ENCODE assay signal across 8 cellular contexts in the genomic region with DNA sequence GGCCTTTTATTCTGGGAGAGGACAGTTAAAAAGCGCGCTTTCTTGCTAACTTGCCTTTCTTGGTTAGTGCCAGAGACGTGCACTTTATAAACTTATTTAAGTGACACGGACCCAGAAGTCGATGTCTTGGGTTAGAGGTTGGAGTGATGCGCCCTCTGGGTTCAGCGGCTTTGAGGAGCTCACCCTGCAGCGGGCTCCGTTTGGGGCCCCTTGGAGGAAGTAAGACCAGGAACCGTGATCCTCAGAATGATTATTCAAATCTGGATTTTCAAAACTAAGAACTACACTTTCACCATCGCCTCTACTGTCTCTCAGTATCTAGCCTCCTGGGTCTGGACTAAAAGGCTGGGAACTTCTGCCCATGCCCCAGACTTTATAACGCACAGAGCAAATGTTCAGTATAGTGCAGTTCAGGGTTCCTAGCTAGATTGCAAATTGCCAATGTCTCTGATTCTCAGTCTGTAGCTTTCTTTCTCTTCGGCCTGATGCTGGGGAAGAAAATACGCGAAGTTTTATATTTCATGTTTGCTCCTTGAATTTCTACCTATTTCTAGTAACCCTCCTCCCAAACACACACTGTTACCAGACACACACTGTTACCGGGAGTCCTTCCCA. TPM values are rescaled to one million over a fixed set of nuclear protein-coding genes. Genes with fewer than 3 reads are reported as not detected.
DNase-seq lines count a peak whose midpoint lies in the region; ATAC-seq and TF ChIP-seq lines count a peak whose summit lies in the region.

No MANE protein-coding gene starts in this region.

- peak overlapping the region; percentile 75 for H3K4me2 ChIP-seq in OCI-LY1 (ENCODE audit: low read length)

- H3K9ac ChIP-seq in OCI-LY1 (ENCODE audit: low read length) = peak overlapping the region; percentile 60

- H3K27ac Mint-ChIP-seq in CD4-positive, alpha-beta T cell = no peak overlapping the region

- POLR2A ChIA-PET in CD4-positive, alpha-beta T cell (lab: Charles Lee) = interaction anchor here (0.6 to 0.9 kb wide), 3 partner anchors 20 to 588 kb away, joined by 3 read pairs; no protein-coding TSS in a partner anchor

- H3K9me3 Mint-ChIP-seq in CD4-positive, alpha-beta T cell = no peaks in the 10 kb centered on the region

- ATAC-seq in CD4-positive, alpha-beta T cell (ENCODE audit: poor library complexity) = peak; percentile 26
- ATAC-seq in GM21576 (IDR thresholded peaks at IDR 0.05; ENCODE audit: unreplicated experiment) (peak; percentile 58), sciatic nerve (peak; percentile 48), SK-N-SH treated with all-trans-retinoic acid at 6 μM for 48 hours (no peak)

- H3F3A ChIP-seq in OCI-LY1 (ENCODE audit: insufficient read depth, low read length) = no peaks in the 10 kb centered on the region

- CTCF ChIA-PET in CD4-positive, alpha-beta T cell (lab: Charles Lee) = no interaction called here

- no peaks in the 10 kb centered on the region for H3K9me3 ChIP-seq in CD4-positive, alpha-beta T cell (ENCODE audit: control insufficient read depth, low read length)
- H3K9me3 ChIP-seq in OCI-LY1 (ENCODE audit: low read length) (no peaks in the 10 kb centered on the region), esophagus squamous epithelium (no peaks in the 10 kb centered on the region)

- H2AFZ ChIP-seq in OCI-LY1 (ENCODE audit: low read length) = peak overlapping the region; percentile 12

- H3K36me3 Mint-ChIP-seq in CD4-positive, alpha-beta T cell (ENCODE audit: low read depth) = peaks cover 9% of the 10 kb centered on the region

- no peaks in the 10 kb centered on the region for H3K27me3 ChIP-seq in CD4-positive, alpha-beta T cell (ENCODE audit: control insufficient read depth, insufficient read depth, low read length)
- H3K27me3 ChIP-seq in OCI-LY1 (ENCODE audit: insufficient read depth, low read length) = no peaks in the 10 kb centered on the region
- H3K27me3 ChIP-seq in esophagus squamous epithelium = peaks cover 0 to 5% (median 0%) of the 10 kb centered on the region in 4 donors

- intact Hi-C loops in CD4-positive, alpha-beta T cell (cut with DNase I, micrococcal nuclease) = no loop called here
- intact Hi-C loops in esophagus squamous epithelium (cut with DNase I) = no loop called here
- intact Hi-C loops in sciatic nerve (cut with DNase I) = loop anchor here (2.0 kb wide), 1 partner anchor 39 kb away; no protein-coding TSS in a partner anchor

- H4K20me1 ChIP-seq in OCI-LY1 (ENCODE audit: insufficient read depth, low read length) = no peaks in the 10 kb centered on the region

- no peak for TF ChIP-seq POLR2A in esophagus squamous epithelium (IDR thresholded peaks at IDR 0.05)

- no peak overlapping the region for H3K27ac ChIP-seq in CD4-positive, alpha-beta T cell (ENCODE audit: low read depth, low read length)
- H3K27ac ChIP-seq in OCI-LY1 (ENCODE audit: low read depth, low read length, poor library complexity, severe bottlenecking) (no peak overlapping the region), esophagus squamous epithelium (peak overlapping the region in 2 of 4 donors; percentile 48 to 49)

- no peaks in the 10 kb centered on the region for H3K79me2 ChIP-seq in OCI-LY1 (ENCODE audit: insufficient read depth, low read length)

- H3K36me3 ChIP-seq in OCI-LY1 (ENCODE audit: insufficient read depth, low read length) (peaks cover 15% of the 10 kb centered on the region; the same call in 1 of the 2 replicates), esophagus squamous epithelium (no peaks in the 10 kb centered on the region)

- no peaks in the 10 kb centered on the region for H3K9me2 ChIP-seq in OCI-LY1 (ENCODE audit: low read depth, low read length)

- peaks cover 17% of the 10 kb centered on the region for H3K4me1 ChIP-seq in OCI-LY1 (ENCODE audit: insufficient read depth, low read length, severe bottlenecking)
- peaks cover 0 to 22% (median 6%) of the 10 kb centered on the region in 3 donors for H3K4me1 ChIP-seq in esophagus squamous epithelium

- H3K4me1 Mint-ChIP-seq in CD4-positive, alpha-beta T cell (ENCODE audit: low read depth) = peaks cover 19% of the 10 kb centered on the region

- H3K4me3 Mint-ChIP-seq in CD4-positive, alpha-beta T cell = peak overlapping the region; percentile 83

- DNase-seq in CD4-positive, alpha-beta T cell = no peak
- DNase-seq in esophagus squamous epithelium (lab: John Stamatoyannopoulos, UW) (no peak), sciatic nerve (ENCODE audit: low spot score) (no peak), AG20443 (ENCODE audit: low spot score) (no peak)
- no peak for DNase-seq in central memory CD4-positive, alpha-beta T cell

- H3K27me3 Mint-ChIP-seq in CD4-positive, alpha-beta T cell = peaks cover 7% of the 10 kb centered on the region

- 59 to 62% methylated on average over 16 of the region's 16 CpGs for WGBS in esophagus squamous epithelium, 2 donors

- peak overlapping the region; percentile 59 for H3K4me3 ChIP-seq in OCI-LY1 (ENCODE audit: low read depth, low read length, poor library complexity, severe bottlenecking)
- H3K4me3 ChIP-seq in esophagus squamous epithelium = peak overlapping the region in 3 of 4 donors; percentile 46 to 67 (median 54)

- no peak for TF ChIP-seq CTCF in CD4-positive, alpha-beta T cell (IDR thresholded peaks at IDR 0.05)
- TF ChIP-seq CTCF in OCI-LY1 (IDR thresholded peaks at IDR 0.05; ENCODE audit: low read length) (no peak; the same call in 1 of the 2 replicates), esophagus squamous epithelium (IDR thresholded peaks at IDR 0.05) (no peak)

TF ChIP-seq in SK-N-SH treated with all-trans-retinoic acid at 6 μM for 48 hours, 23 proteins besides CTCF, POLR2A, EP300 and RAD21 (continues in another document):
- TF ChIP-seq SNAI2 (CRISPR knock-in tag; IDR thresholded peaks at IDR 0.05) = no peak
- no peak for TF ChIP-seq TOX (CRISPR knock-in tag; IDR thresholded peaks at IDR 0.05; ENCODE audit: borderline replicate concordance)
- no peak for TF ChIP-seq ZNF565 (CRISPR knock-in tag; conservative IDR thresholded peaks at IDR 0.05; ENCODE audit: low read depth)
- no peak for TF ChIP-seq GLIS3 (CRISPR knock-in tag; IDR thresholded peaks at IDR 0.05)
- TF ChIP-seq ZNF70 (CRISPR knock-in tag; IDR thresholded peaks at IDR 0.05) = no peak
- no peak for TF ChIP-seq CSDC2 (CRISPR knock-in tag; IDR thresholded peaks at IDR 0.05)
- TF ChIP-seq RARB (CRISPR knock-in tag; IDR thresholded peaks at IDR 0.05) = no peak
- TF ChIP-seq, protein P1, sequence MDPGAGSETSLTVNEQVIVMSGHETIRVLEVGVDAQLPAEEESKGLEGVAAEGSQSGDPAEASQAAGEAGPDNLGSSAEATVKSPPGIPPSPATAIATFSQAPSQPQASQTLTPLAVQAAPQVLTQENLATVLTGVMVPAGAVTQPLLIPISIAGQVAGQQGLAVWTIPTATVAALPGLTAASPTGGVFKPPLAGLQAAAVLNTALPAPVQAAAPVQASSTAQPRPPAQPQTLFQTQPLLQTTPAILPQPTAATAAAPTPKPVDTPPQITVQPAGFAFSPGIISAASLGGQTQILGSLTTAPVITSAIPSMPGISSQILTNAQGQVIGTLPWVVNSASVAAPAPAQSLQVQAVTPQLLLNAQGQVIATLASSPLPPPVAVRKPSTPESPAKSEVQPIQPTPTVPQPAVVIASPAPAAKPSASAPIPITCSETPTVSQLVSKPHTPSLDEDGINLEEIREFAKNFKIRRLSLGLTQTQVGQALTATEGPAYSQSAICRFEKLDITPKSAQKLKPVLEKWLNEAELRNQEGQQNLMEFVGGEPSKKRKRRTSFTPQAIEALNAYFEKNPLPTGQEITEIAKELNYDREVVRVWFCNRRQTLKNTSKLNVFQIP (CRISPR knock-in tag; IDR thresholded peaks at IDR 0.05; ENCODE audit: borderline replicate concordance, low read depth) = no peak
- TF ChIP-seq ESRRG (CRISPR knock-in tag; IDR thresholded peaks at IDR 0.05) = no peak
- no peak for TF ChIP-seq ZFP3 (CRISPR knock-in tag; IDR thresholded peaks at IDR 0.05)
- TF ChIP-seq, protein P2, sequence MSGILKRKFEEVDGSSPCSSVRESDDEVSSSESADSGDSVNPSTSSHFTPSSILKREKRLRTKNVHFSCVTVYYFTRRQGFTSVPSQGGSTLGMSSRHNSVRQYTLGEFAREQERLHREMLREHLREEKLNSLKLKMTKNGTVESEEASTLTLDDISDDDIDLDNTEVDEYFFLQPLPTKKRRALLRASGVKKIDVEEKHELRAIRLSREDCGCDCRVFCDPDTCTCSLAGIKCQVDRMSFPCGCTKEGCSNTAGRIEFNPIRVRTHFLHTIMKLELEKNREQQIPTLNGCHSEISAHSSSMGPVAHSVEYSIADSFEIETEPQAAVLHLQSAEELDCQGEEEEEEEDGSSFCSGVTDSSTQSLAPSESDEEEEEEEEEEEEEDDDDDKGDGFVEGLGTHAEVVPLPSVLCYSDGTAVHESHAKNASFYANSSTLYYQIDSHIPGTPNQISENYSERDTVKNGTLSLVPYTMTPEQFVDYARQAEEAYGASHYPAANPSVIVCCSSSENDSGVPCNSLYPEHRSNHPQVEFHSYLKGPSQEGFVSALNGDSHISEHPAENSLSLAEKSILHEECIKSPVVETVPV (CRISPR knock-in tag; IDR thresholded peaks at IDR 0.05) = no peak
- TF ChIP-seq, protein P3, sequence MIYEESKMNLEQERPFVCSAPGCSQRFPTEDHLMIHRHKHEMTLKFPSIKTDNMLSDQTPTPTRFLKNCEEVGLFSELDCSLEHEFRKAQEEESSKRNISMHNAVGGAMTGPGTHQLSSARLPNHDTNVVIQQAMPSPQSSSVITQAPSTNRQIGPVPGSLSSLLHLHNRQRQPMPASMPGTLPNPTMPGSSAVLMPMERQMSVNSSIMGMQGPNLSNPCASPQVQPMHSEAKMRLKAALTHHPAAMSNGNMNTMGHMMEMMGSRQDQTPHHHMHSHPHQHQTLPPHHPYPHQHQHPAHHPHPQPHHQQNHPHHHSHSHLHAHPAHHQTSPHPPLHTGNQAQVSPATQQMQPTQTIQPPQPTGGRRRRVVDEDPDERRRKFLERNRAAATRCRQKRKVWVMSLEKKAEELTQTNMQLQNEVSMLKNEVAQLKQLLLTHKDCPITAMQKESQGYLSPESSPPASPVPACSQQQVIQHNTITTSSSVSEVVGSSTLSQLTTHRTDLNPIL (CRISPR knock-in tag; IDR thresholded peaks at IDR 0.05; ENCODE audit: low read depth) = no peak
- TF ChIP-seq ZNF8 (CRISPR knock-in tag; IDR thresholded peaks at IDR 0.05) = no peak
- no peak for TF ChIP-seq TCF4 (CRISPR knock-in tag; IDR thresholded peaks at IDR 0.05; ENCODE audit: borderline replicate concordance)
- no peak for TF ChIP-seq BACH2 (CRISPR knock-in tag; IDR thresholded peaks at IDR 0.05; ENCODE audit: borderline replicate concordance)
- TF ChIP-seq ZFP30 (CRISPR knock-in tag; IDR thresholded peaks at IDR 0.05) = no peak
- no peak for TF ChIP-seq OSR1 (CRISPR knock-in tag; IDR thresholded peaks at IDR 0.05)
- no peak for TF ChIP-seq PPARA (CRISPR knock-in tag; IDR thresholded peaks at IDR 0.05; ENCODE audit: borderline replicate concordance)

RNA-seq across cellular contexts. Expression of a gene that starts 18.6 kb away (rescaled TPM):
- total RNA-seq in CD4-positive, alpha-beta T cell = not detected
- total RNA-seq in esophagus squamous epithelium (10 to 100 TPM in 3 of 4 donors, 1 to 10 TPM in 1; 9.2 to 18.4 (median 10.4) TPM), sciatic nerve (24.8 TPM)

RNA-seq across cellular contexts. Expression of a gene that starts 25.3 kb away (rescaled TPM):
- total RNA-seq in CD4-positive, alpha-beta T cell = 1 to 10 TPM; 3.6 to 4.1 TPM
- total RNA-seq in esophagus squamous epithelium = 1 to 10 TPM in 3 of 4 donors, under 1 TPM in 1; 0.44 to 5.9 (median 4.0) TPM
- 11.8 TPM for total RNA-seq in sciatic nerve

RNA-seq across cellular contexts. Expression of a gene that starts 55.0 kb away (rescaled TPM):
- 1 to 10 TPM; 5.8 to 6.0 TPM for total RNA-seq in CD4-positive, alpha-beta T cell
- total RNA-seq in esophagus squamous epithelium (10 to 100 TPM; 10.8 to 14.0 (median 13.7) TPM), sciatic nerve (46.1 TPM)

Comparison
In these comparisons a context has a peak if more than half of its experiments do, and no peak if none do; other contexts are left out.
1. RNA of a gene that starts 18.6 kb away (total RNA-seq): 24.8 TPM in sciatic nerve (single experiment) and 9.2 to 18.4 TPM in esophagus squamous epithelium; not detected in CD4-positive, alpha-beta T cell; every median in the first group is over 4 times any median in the second.